24 cellular contexts compared by ENCODE assay signal in the genomic region with DNA sequence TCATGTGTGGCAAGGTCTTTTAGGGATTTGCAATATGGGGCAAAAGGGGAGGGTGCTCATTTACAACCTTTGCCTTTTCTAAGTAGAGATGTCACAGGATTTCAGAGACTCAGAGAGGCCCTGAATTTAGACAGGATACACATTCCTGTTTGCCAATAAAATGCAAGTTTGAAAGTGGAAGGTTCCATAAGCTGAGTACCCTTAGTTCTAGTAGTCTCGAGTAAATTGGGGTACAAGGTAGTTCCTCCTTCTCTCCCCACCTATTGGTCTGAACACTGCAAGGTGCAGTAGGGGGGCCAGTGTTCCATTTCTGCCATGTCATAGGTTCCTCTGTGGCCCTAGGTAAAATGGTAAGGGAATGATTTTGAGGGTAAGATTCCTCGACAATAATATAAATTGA. TPM values are rescaled to one million over a fixed set of nuclear protein-coding genes. Genes with fewer than 3 reads are reported as not detected.
DNase-seq lines count a peak whose midpoint lies in the region; ATAC-seq and TF ChIP-seq lines count a peak whose summit lies in the region.
"Had no signal": no experiment of that assay in that cellular context is flagged by ENCODE, and none has a peak within 500 bp of the region (broad histone marks: within the 10 kb centered on the region; RNA-seq: fewer than 3 reads in every experiment).

No MANE protein-coding gene starts in this region.

- no peak for TF ChIP-seq CTCF in astrocyte of the cerebellum (IDR thresholded peaks at IDR 0.05; ENCODE audit: low read depth, low read length, missing control alignments)

- H3K4me3 ChIP-seq in Karpas-422 (ENCODE audit: low read length) (no peak overlapping the region), astrocyte of the cerebellum (ENCODE audit: low read depth, low read length) (peak overlapping the region; percentile 81), iPS-15b (ENCODE audit: low read depth, low read length) (peak overlapping the region; percentile 96)
- H3K4me3 ChIP-seq: gastrocnemius medialis, sigmoid colon, tibial artery had no signal

- H3K4me2 ChIP-seq in Karpas-422 (ENCODE audit: low read depth, low read length, poor library complexity, severe bottlenecking), result peak overlapping the region; percentile 58

- in situ Hi-C loops in astrocyte of the cerebellum (cut with HindIII; ENCODE audit: low sequenced_read_pairs), result no loop called here

- H3K27me3 ChIP-seq in Karpas-422 (ENCODE audit: low read length) (no peaks in the 10 kb centered on the region), iPS-15b (ENCODE audit: control insufficient read depth, insufficient read depth, low read length) (no peaks in the 10 kb centered on the region)

- H3K9me3 ChIP-seq in Karpas-422 (ENCODE audit: low read length) (no peaks in the 10 kb centered on the region), iPS-15b (ENCODE audit: control insufficient read depth, insufficient read depth, low read length) (no peaks in the 10 kb centered on the region)
- H3K9me3 ChIP-seq: gastrocnemius medialis, sigmoid colon, tibial artery had no signal

- H3K4me1 ChIP-seq in Karpas-422 (ENCODE audit: low read length) (peaks cover 49% of the 10 kb centered on the region), iPS-15b (ENCODE audit: control insufficient read depth, insufficient read depth, low read length) (peaks cover 30% of the 10 kb centered on the region)

- no peak overlapping the region for H3K9ac ChIP-seq in Karpas-422 (ENCODE audit: low read length)
- peak overlapping the region; percentile 32 for H3K9ac ChIP-seq in iPS-15b (ENCODE audit: low read depth, low read length)

- no peak for ATAC-seq in HG03139 (IDR thresholded peaks at IDR 0.05; ENCODE audit: unreplicated experiment)
- ATAC-seq: activated CD4-positive, CD25-positive, alpha-beta regulatory T cell treated with anti-CD3 and anti-CD28 coated beads, Interleukin-2, amount 50 U/mL, for 24 hours; activated T-cell treated with anti-CD3 and anti-CD28 coated beads, Interleukin-2, amount 50 U/mL, for 72 hours; gastrocnemius medialis; SK-N-SH treated with all-trans-retinoic acid at 6 μM for 48 hours; stimulated activated naive B cell treated with anti-CD40 and anti-IgM and Interleukin-4, amounts not matched to agents 10 μg/mL and 1 μg/mL and 100 μg/mL, for 72 hours had no signal

- H3K79me2 ChIP-seq in Karpas-422 (ENCODE audit: low read length), result no peaks in the 10 kb centered on the region

- H3K36me3 ChIP-seq in Karpas-422 (ENCODE audit: insufficient read depth, low read length) (no peaks in the 10 kb centered on the region), iPS-15b (ENCODE audit: control insufficient read depth, insufficient read depth, low read length) (peaks cover 8% of the 10 kb centered on the region)
- H3K36me3 ChIP-seq: brain microvascular endothelial cell, gastrocnemius medialis, sigmoid colon, tibial artery had no signal

- H3K27ac ChIP-seq in Karpas-422 (ENCODE audit: low read length) (no peak overlapping the region), temporal lobe (ENCODE audit: low read depth, low read length) (peak overlapping the region; percentile 65)
- H3K27ac ChIP-seq: brain microvascular endothelial cell, gastrocnemius medialis, tibial artery had no signal

- no peaks in the 10 kb centered on the region for H4K20me1 ChIP-seq in Karpas-422 (ENCODE audit: insufficient read depth, low read depth, low read length)

- no peaks in the 10 kb centered on the region for H3K9me2 ChIP-seq in Karpas-422 (replicated peaks; ENCODE audit: insufficient read depth, low read length)

- H2AFZ ChIP-seq in Karpas-422 (ENCODE audit: low read length), result no peak overlapping the region

- DNase-seq in Karpas-422, result no peak
- DNase-seq in astrocyte of the cerebellum (ENCODE audit: low read depth), result no peak
- DNase-seq in SW480 (ENCODE audit: low spot score), result no peak
- no peak for DNase-seq in NCI-H2196 (lab: John Stamatoyannopoulos, UW; ENCODE audit: unreplicated experiment)
- DNase-seq: activated CD8-positive, alpha-beta memory T cell treated with anti-CD3 and anti-CD28 coated beads for 24 hours; activated naive CD4-positive, alpha-beta T cell treated with anti-CD3 and anti-CD28 coated beads, Interleukin-2, amount 50 U/mL, for 16 hours; activated T-cell treated with anti-CD3 and anti-CD28 coated beads, Interleukin-2, amount 50 U/mL, for 72 hours; brain microvascular endothelial cell; cortex of kidney; gastrocnemius medialis; NCI-H187 treated with DMSO at 0.1 percent for 48 hours; NCI-H345; NK-92 treated with Interleukin-12 subunit alpha and Interleukin-12 subunit beta, amount 100 ng/mL, for 24 hours; sigmoid colon; stimulated activated naive B cell treated with anti-CD40 and anti-IgM and Interleukin-4, amounts not matched to agents 10 μg/mL and 1 μg/mL and 100 μg/mL, for 72 hours; tibial artery had no signal

RNA-seq across cellular contexts. Expression of gene SOX2, which starts 5.8 kb away (rescaled TPM):
- total RNA-seq in Karpas-422 (2014; rRNA removed; shearing (Covaris generic); ENCODE audit: low replicate concordance), result 0.51 and 0.63 TPM in 2 replicates
- total RNA-seq in temporal lobe, result 72.0 TPM
- total RNA-seq: B cell, liver, osteoblast had no signal

Comparison
In these comparisons a context has a peak if more than half of its experiments do, and no peak if none do; other contexts are left out.
1. RNA of gene SOX2, which starts 5.8 kb away (total RNA-seq): 72.0 TPM in temporal lobe (single experiment); 0.51 to 0.63 TPM in Karpas-422; every median in the first group is over 10 times any median in the second.